9 cellular contexts compared by ENCODE assay signal in the genomic region with DNA sequence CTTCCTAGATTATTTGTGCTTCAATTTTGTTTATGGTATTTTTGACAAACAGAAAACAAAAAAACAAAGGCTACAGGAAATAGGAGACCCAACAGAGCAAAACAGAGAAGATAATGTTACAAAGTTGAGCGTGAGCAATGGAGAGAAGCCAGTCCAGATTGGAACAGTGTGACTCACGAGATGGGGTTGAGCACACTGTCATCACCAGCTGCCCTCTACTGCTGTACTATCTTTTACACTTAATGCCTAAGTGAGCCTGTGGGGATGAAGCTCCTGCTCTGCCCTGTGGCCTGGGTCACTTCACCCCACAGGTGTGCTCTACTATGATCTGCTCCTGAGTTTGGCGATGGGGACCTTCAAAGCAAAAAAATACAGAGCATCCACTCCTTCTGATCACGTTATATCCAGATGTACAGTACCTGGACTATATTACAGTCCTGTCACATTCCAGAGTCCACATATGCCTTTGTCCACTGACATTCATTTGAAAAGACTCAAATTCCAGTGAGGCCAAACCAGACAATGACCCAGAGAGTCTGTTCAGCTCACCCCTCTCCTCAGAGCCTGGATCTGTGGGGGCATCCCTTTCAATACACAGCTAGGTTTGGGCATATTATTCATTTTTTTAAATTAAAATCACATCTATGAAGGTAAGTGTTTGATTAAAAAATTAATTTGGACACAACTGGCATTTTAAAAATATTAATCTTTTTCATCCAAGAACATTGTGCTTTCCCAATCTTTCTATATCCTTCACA. TPM values are rescaled to one million over a fixed set of nuclear protein-coding genes. Genes with fewer than 3 reads are reported as not detected.
A peak's percentile ranks its signal among the peaks of the same experiment; 100 is the strongest.
DNase-seq lines count a peak whose midpoint lies in the region; ATAC-seq, FAIRE-seq and TF ChIP-seq lines count a peak whose summit lies in the region.
"Had no signal": no experiment of that assay in that cellular context is flagged by ENCODE, and none has a peak within 500 bp of the region (broad histone marks: within the 10 kb centered on the region; RNA-seq: fewer than 3 reads in every experiment).

No MANE protein-coding gene starts in this region.

- DNase-seq in CD4-positive, alpha-beta T cell, result no peak
- DNase-seq in M059J (ENCODE audit: low read depth) (peak; percentile 77), K562 (ENCODE audit: extremely low read depth in 1 of 4, low spot score in 3 of 4) (peak in 2 of 4 experiments; percentile 39 to 40), left kidney (ENCODE audit: low read depth, low spot score) (peak; percentile 71), suprapubic skin (ENCODE audit: low spot score in 2 of 2) (no peak), T1000 (lab: John Stamatoyannopoulos, UW) (no peak), posterior cingulate gyrus (no peak)

- H3K9me3 Mint-ChIP-seq in CD4-positive, alpha-beta T cell, result no peaks in the 10 kb centered on the region

- peak; percentile 58 for FAIRE-seq in K562 (lab: Jason Lieb, UNC)
- FAIRE-seq: frontal cortex had no signal

- TF ChIP-seq POLR2A in K562 (conservative IDR thresholded peaks at IDR 0.05) (no peak), suprapubic skin (IDR thresholded peaks at IDR 0.05) (no peak)

- in situ Hi-C loops in K562 (cut with MboI), result no loop called here

- no peaks in the 10 kb centered on the region for H3K27me3 ChIP-seq in CD4-positive, alpha-beta T cell (ENCODE audit: control insufficient read depth, insufficient read depth, low read length)
- no peaks in the 10 kb centered on the region for H3K27me3 ChIP-seq in K562 (ENCODE audit: control insufficient read depth in 2 of 2, insufficient read depth in 2 of 2, low read length in 2 of 2)
- no peaks in the 10 kb centered on the region for H3K27me3 ChIP-seq in suprapubic skin

- peak overlapping the region; percentile 28 for H3K27ac Mint-ChIP-seq in CD4-positive, alpha-beta T cell

- 35% methylated on average over 4 of the region's 4 CpGs for WGBS in K562 (ENCODE audit: insufficient coverage, low coverage, missing lambda C conversion rate)
- 51% methylated on average over 4 of the region's 4 CpGs for WGBS in suprapubic skin

- 0 out of 4 replicates have a peak, but pooled peaks of 1 of the 2 experiments have one; percentile 10 for TF ChIP-seq RAD21 in K562 (CRISPR knock-in tag; conservative IDR thresholded peaks at IDR 0.05 in 1 of 2, IDR thresholded peaks at IDR 0.05 in 1 of 2)

- 0 out of 2 replicates have a peak, but pooled peaks cover 3% of the 10 kb centered on the region for H4K20me1 ChIP-seq in K562 (replicated peaks; ENCODE audit: control insufficient read depth, insufficient read depth, low read length)

- no peak overlapping the region for H2AFZ ChIP-seq in K562 (ENCODE audit: low read depth, low read length)

- POLR2A ChIA-PET in CD4-positive, alpha-beta T cell (lab: Charles Lee), result no interaction called here
- POLR2A ChIA-PET in K562 (lab: Yijun Ruan, JAX), result interaction anchor here (0.5 kb wide), 1 partner anchor 94 kb away, joined by 3 read pairs; no protein-coding TSS in a partner anchor

- peaks cover 70% of the 10 kb centered on the region for H3K4me1 Mint-ChIP-seq in CD4-positive, alpha-beta T cell (ENCODE audit: low read depth)

- no peak overlapping the region for H3K4me3 Mint-ChIP-seq in CD4-positive, alpha-beta T cell

- intact Hi-C loops in CD4-positive, alpha-beta T cell (cut with DNase I, micrococcal nuclease), result loop anchor here in 1 of 2 experiments (10.0 kb wide), 1 partner anchor 1586 kb away; no protein-coding TSS in a partner anchor
- intact Hi-C loops in K562 (cut with micrococcal nuclease), result loop anchor here (10.0 kb wide), 1 partner anchor 114 kb away; no protein-coding TSS in a partner anchor
- intact Hi-C loops in posterior cingulate gyrus (cut with DNase I), result no loop called here

- TF ChIP-seq CTCF in CD4-positive, alpha-beta T cell (IDR thresholded peaks at IDR 0.05), result no peak
- no peak for TF ChIP-seq CTCF in K562 (IDR thresholded peaks at IDR 0.05 in 2 of 3, conservative IDR thresholded peaks at IDR 0.05 in 1 of 3; ENCODE audit: insufficient read depth in 2 of 3, low read depth in 1 of 3, low read length in 3 of 3)
- no peak for TF ChIP-seq CTCF in suprapubic skin (IDR thresholded peaks at IDR 0.05)

- no peaks in the 10 kb centered on the region for H3K9me3 ChIP-seq in CD4-positive, alpha-beta T cell (ENCODE audit: control insufficient read depth, low read length)
- H3K9me3 ChIP-seq in K562 (replicated peaks; ENCODE audit: control insufficient read depth, insufficient read depth, low read depth, low read length) (no peaks in the 10 kb centered on the region), suprapubic skin (no peaks in the 10 kb centered on the region)

- no peak for TF ChIP-seq EP300 in K562 (IDR thresholded peaks at IDR 0.05; ENCODE audit: low read length)
- no peak for TF ChIP-seq EP300 in suprapubic skin (IDR thresholded peaks at IDR 0.05)

- BruUV-seq in K562 (replicated peaks; lab: Mats Ljungman, UMichigan), result no TSS peak

- no peak overlapping the region for H3K4me2 ChIP-seq in K562 (ENCODE audit: insufficient read depth, low read length)

- H3K9ac ChIP-seq in K562 (ENCODE audit: insufficient read depth in 1 of 2, low read depth in 2 of 2, low read length in 2 of 2), result peak overlapping the region in 1 of 2 experiments; percentile 14; a peak in 1 of 4 replicates

- H3K4me1 ChIP-seq in K562 (replicated peaks in 1 of 2; ENCODE audit: control insufficient read depth in 2 of 2, insufficient read depth in 2 of 2, low read length in 2 of 2), result peaks cover 10 to 11% of the 10 kb centered on the region in 2 experiments; a peak in 4 of 5 replicates
- peaks cover 37% of the 10 kb centered on the region for H3K4me1 ChIP-seq in suprapubic skin

- H3K36me3 Mint-ChIP-seq in CD4-positive, alpha-beta T cell (ENCODE audit: low read depth), result peaks cover 35% of the 10 kb centered on the region

- H3K27me3 Mint-ChIP-seq in CD4-positive, alpha-beta T cell, result no peaks in the 10 kb centered on the region

- CTCF ChIA-PET in CD4-positive, alpha-beta T cell (lab: Charles Lee), result interaction anchor here (1.1 kb wide), 1 partner anchor 13 kb away, joined by 3 read pairs; no protein-coding TSS in a partner anchor
- CTCF ChIA-PET in K562 (lab: Yijun Ruan, JAX; ENCODE audit: low intra/inter-chr PET ratio), result no interaction called here

- H3K9me1 ChIP-seq in K562 (ENCODE audit: control insufficient read depth, insufficient read depth, low read length), result no peaks in the 10 kb centered on the region

- no peak for ATAC-seq in CD4-positive, alpha-beta T cell (ENCODE audit: poor library complexity)
- ATAC-seq in K562 (peak; percentile 57), GM21447 (IDR thresholded peaks at IDR 0.05; ENCODE audit: unreplicated experiment) (no peak)

- no peak overlapping the region for H3K27ac ChIP-seq in CD4-positive, alpha-beta T cell (ENCODE audit: low read depth, low read length)
- H3K27ac ChIP-seq in K562 (ENCODE audit: extremely low read depth, low read depth, low read length), result no peak overlapping the region
- no peak overlapping the region for H3K27ac ChIP-seq in suprapubic skin

- H3K4me3 ChIP-seq in K562 (no peak overlapping the region), suprapubic skin (no peak overlapping the region)

- H3K36me3 ChIP-seq in K562 (ENCODE audit: control insufficient read depth, insufficient read depth, low read length) (peaks cover 8% of the 10 kb centered on the region; the same call in 1 of the 3 replicates), suprapubic skin (no peaks in the 10 kb centered on the region)

- H3K79me2 ChIP-seq in K562 (ENCODE audit: control insufficient read depth, insufficient read depth, low read length), result peaks cover 56% of the 10 kb centered on the region

TF ChIP-seq in K562, 482 proteins besides CTCF, POLR2A, EP300 and RAD21 (continues in another document):
- no peak for TF ChIP-seq EHMT2 (IDR thresholded peaks at IDR 0.05)
- TF ChIP-seq BHLHE40 (IDR thresholded peaks at IDR 0.05; ENCODE audit: low read length), result peak; percentile 26; the same call in 1 of the 2 replicates
- TF ChIP-seq, protein P1, sequence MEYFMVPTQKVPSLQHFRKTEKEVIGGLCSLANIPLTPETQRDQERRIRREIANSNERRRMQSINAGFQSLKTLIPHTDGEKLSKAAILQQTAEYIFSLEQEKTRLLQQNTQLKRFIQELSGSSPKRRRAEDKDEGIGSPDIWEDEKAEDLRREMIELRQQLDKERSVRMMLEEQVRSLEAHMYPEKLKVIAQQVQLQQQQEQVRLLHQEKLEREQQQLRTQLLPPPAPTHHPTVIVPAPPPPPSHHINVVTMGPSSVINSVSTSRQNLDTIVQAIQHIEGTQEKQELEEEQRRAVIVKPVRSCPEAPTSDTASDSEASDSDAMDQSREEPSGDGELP (CRISPR knock-in tag; IDR thresholded peaks at IDR 0.05; ENCODE audit: borderline replicate concordance), result 0 out of 2 replicates have a peak, but pooled peaks have one; percentile 18
- TF ChIP-seq ZNF24 (IDR thresholded peaks at IDR 0.05), result no peak

RNA-seq across cellular contexts. Expression of gene IPO8, which starts 4.4 kb away (rescaled TPM):
- 10 to 100 TPM; 17.2 to 17.5 TPM for total RNA-seq in CD4-positive, alpha-beta T cell
- 14.7 and 22.9 TPM in 2 replicates for total RNA-seq in M059J (2014; rRNA removed; shearing (Covaris generic))
- 26.7 and 70.1 TPM in 2 replicates for total RNA-seq in K562 (2011; cell fraction: chromatin; rRNA removed; ENCODE audit: low replicate concordance)
- total RNA-seq in K562 (2011; cell fraction: nucleolus; rRNA removed), result 13.5 and 17.1 TPM in 2 replicates
- 21.3 and 37.5 TPM in 2 replicates for total RNA-seq in K562 (2011; cell fraction: nucleoplasm; rRNA removed)
- 14.9 and 16.5 TPM in 2 replicates for total RNA-seq in K562 (2014; rRNA removed)
- total RNA-seq in K562 (2014; rRNA removed; fragmentation: Illumina TruSeq; extraction: Trizol), result 27.7 and 29.9 TPM in 2 replicates
- 24.1 and 24.7 TPM in 2 replicates for total RNA-seq in K562 (2015; rRNA removed; fragmentation: Illumina TruSeq; extraction: Trizol)
- total RNA-seq in K562 (2021), result 37.4 and 39.6 TPM in 2 replicates
- 15.5 and 22.9 TPM in 2 replicates for polyA plus RNA-seq in K562 (2011; rRNA removed)
- 6.8 and 9.9 TPM in 2 replicates for polyA plus RNA-seq in K562 (2011; cell fraction: cytosol; rRNA removed)
- 13.9 and 14.7 TPM in 2 replicates for polyA plus RNA-seq in K562 (2011; cell fraction: nucleus; rRNA removed)
- polyA plus RNA-seq in K562 (2012), result 19.1 and 23.0 TPM in 2 replicates
- polyA plus RNA-seq in K562 (2014; fragmentation: Illumina TruSeq; extraction: Trizol), result 26.4 and 29.1 TPM in 2 replicates
- 10 to 100 TPM in 1 of 2 experiments, 1 to 10 TPM in 1; 6.5 to 10.9 TPM for polyA plus RNA-seq in K562 (2014; fragmentation: Nextera tagmentation; extraction: Ambion mirVana)
- 16.2 and 26.9 TPM in 2 replicates for polyA plus RNA-seq in K562 (2014; rRNA removed)
- polyA minus RNA-seq in K562 (2011; rRNA and poly(A)+ RNA removed), result 48.5 and 55.2 TPM in 2 replicates
- 19.3 and 27.5 TPM in 2 replicates for polyA minus RNA-seq in K562 (2011; cell fraction: cytosol; rRNA and poly(A)+ RNA removed)
- polyA minus RNA-seq in K562 (2011; cell fraction: nucleus; rRNA and poly(A)+ RNA removed), result 20.3 and 29.1 TPM in 2 replicates
- 10 to 100 TPM; 24.0 to 49.8 (median 34.4) TPM for total RNA-seq in suprapubic skin

Comparison
In these comparisons a context has a peak if more than half of its experiments do, and no peak if none do; other contexts are left out.
1. DNase-seq: peak in M059J (single experiment) and left kidney (single experiment); none in CD4-positive, alpha-beta T cell (0 of 10), suprapubic skin (0 of 2), T1000 (single experiment) and posterior cingulate gyrus (0 of 10).